In the genomic region with DNA sequence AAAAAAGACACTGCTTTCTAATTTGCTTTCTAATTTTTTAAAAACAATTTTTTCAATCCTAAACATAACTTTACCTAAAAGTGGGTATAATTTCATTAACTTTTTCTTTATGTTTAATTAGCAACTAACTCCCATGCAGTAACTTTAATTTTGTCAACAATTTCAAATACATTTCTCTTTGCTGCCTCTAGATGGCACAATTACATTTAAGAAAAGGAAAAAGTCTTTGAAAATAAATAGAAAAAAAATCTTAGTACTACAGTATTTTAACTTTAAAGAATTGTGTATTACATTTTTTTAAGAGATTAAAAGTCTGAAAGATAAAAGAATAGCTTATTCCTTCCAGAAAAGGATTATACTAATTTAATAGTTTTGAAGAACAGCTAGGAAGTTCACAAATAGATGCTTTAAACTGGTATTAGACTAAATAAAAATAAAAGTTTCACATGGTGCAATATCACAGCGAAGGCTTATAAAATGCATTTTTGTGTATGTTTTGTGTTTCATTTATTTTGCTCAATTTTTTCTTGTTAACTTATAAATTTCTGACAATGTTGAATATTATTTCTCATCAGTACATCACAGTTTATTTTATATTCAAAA, we compare ENCODE assay signal across 1 cellular context.
TF ChIP-seq lines count a peak whose summit lies in the region.

No MANE protein-coding gene starts in this region.

TF ChIP-seq in liver, 16 proteins besides CTCF, POLR2A, EP300 and RAD21 (continued from another document):
- TF ChIP-seq ZBTB33 (IDR thresholded peaks at IDR 0.05), result no peak
- no peak for TF ChIP-seq HNF4G (IDR thresholded peaks at IDR 0.05)
- TF ChIP-seq JUND (IDR thresholded peaks at IDR 0.05), result no peak
TF ChIP-seq in liver: peak in this region for 0.
